ENCODE assay signal across 26 cellular contexts in genomic region chr1:2030076-2030870, GRCh38. TPM values are rescaled to one million over a fixed set of nuclear protein-coding genes. Genes with fewer than 3 reads are reported as not detected.
DNase-seq lines count a peak whose midpoint lies in the region; ATAC-seq, FAIRE-seq and TF ChIP-seq lines count a peak whose summit lies in the region.
"Had no signal": no experiment of that assay in that cellular context is flagged by ENCODE, and none has a peak within 500 bp of the region (broad histone marks: within the 10 kb centered on the region; RNA-seq: fewer than 3 reads in every experiment).

No MANE protein-coding gene starts in this region.

- TF ChIP-seq POLR2A in HepG2 (IDR thresholded peaks at IDR 0.05; ENCODE audit: insufficient read depth in 1 of 2, low read depth in 2 of 2, low read length in 2 of 2) = no peak
- TF ChIP-seq POLR2A in right lobe of liver (IDR thresholded peaks at IDR 0.05) = no peak

- no TSS peak for BruUV-seq in HepG2 (replicated peaks; lab: Mats Ljungman, UMichigan)

- H3K4me3 ChIP-seq in HepG2 (replicated peaks in 1 of 3; ENCODE audit: insufficient read depth in 1 of 3, low read depth in 2 of 3, low read length in 3 of 3) = no peak overlapping the region
- H3K4me3 ChIP-seq in right lobe of liver = no peak overlapping the region
- H3K4me3 ChIP-seq: GM23338 had no signal

- H3K27ac Mint-ChIP-seq in glutamatergic neuron (ENCODE audit: unreplicated experiment) = no peak overlapping the region
- peak overlapping the region; percentile 50 for H3K27ac Mint-ChIP-seq in neural crest cell (ENCODE audit: unreplicated experiment)
- H3K27ac Mint-ChIP-seq: CD4-positive, alpha-beta T cell; GM23338; HFFc6 had no signal

- H3K4me2 ChIP-seq in HepG2 (ENCODE audit: low read depth, low read length) = no peak overlapping the region
- H3K4me2 ChIP-seq: GM23338 had no signal

- H4K20me1 ChIP-seq in HepG2 (ENCODE audit: insufficient read depth, low read length) = no peaks in the 10 kb centered on the region

- H3K9me3 ChIP-seq in HepG2 (ENCODE audit: low read length) (no peaks in the 10 kb centered on the region), right lobe of liver (no peaks in the 10 kb centered on the region)
- H3K9me3 ChIP-seq: Caco-2 had no signal

- TF ChIP-seq EP300 in HepG2 (IDR thresholded peaks at IDR 0.05; ENCODE audit: low read depth in 2 of 2, low read length in 2 of 2) (no peak), HepG2 (CRISPR knock-in tag; IDR thresholded peaks at IDR 0.05; ENCODE audit: borderline replicate concordance) (no peak)

- in situ Hi-C loops in HepG2 (cut with HindIII; ENCODE audit: extremely low pct_ligation_motif_present, low pct_unique_long_range_greater_than_20kb) = no loop called here

- H3K36me3 ChIP-seq in HepG2 (replicated peaks in 1 of 2; ENCODE audit: control insufficient read depth in 1 of 2, insufficient read depth in 2 of 2, low read length in 2 of 2) = no peaks in the 10 kb centered on the region
- no peaks in the 10 kb centered on the region for H3K36me3 ChIP-seq in right lobe of liver

- H3K9ac ChIP-seq in HepG2 (ENCODE audit: insufficient read depth, low read depth, low read length) = no peak overlapping the region

- H3K9me3 Mint-ChIP-seq in glutamatergic neuron (ENCODE audit: unreplicated experiment) = peaks cover 1% of the 10 kb centered on the region
- no peaks in the 10 kb centered on the region for H3K9me3 Mint-ChIP-seq in neural crest cell
- H3K9me3 Mint-ChIP-seq: CD4-positive, alpha-beta T cell; GM23338; HFFc6; IgD-negative memory B cell had no signal

- 29% methylated on average over 11 of the region's 42 CpGs for WGBS in HepG2 (ENCODE audit: low lambda C conversion rate)
- 59% methylated on average over 2 of the region's 42 CpGs for WGBS in right lobe of liver (ENCODE audit: insufficient coverage, low coverage, low lambda C conversion rate, missing lambda C conversion rate)

- H3K4me1 Mint-ChIP-seq in glutamatergic neuron (ENCODE audit: low read depth, unreplicated experiment) (no peaks in the 10 kb centered on the region), neural crest cell (peaks cover 8% of the 10 kb centered on the region)

- intact Hi-C loops in HepG2 (cut with micrococcal nuclease; ENCODE audit: unreplicated experiment) = no loop called here
- intact Hi-C loops in right lobe of liver (cut with DNase I) = no loop called here

- CTCF ChIA-PET in HepG2 (lab: Yijun Ruan, JAX; ENCODE audit: low intra/inter-chr PET ratio, low total read pairs) = no interaction called here

- TF ChIP-seq RAD21 in HepG2 (CRISPR knock-in tag; IDR thresholded peaks at IDR 0.05) = no peak

- POLR2A ChIA-PET in HepG2 (lab: Yijun Ruan, JAX) = interaction anchor here (1.5 kb wide), 1 partner anchor 89 kb away, joined by 3 read pairs; no protein-coding TSS in a partner anchor

- DNase-seq in HepG2 (ENCODE audit: low spot score) = no peak
- DNase-seq in right lobe of liver = no peak
- peak; percentile 15 for DNase-seq in glutamatergic neuron
- no peak for DNase-seq in neural crest cell (ENCODE audit: low read depth, low spot score)
- no peak for DNase-seq in NCI-H748 (lab: John Stamatoyannopoulos, UW; ENCODE audit: unreplicated experiment)
- no peak for DNase-seq in ecto neural progenitor cell (ENCODE audit: low spot score)
- DNase-seq in NCI-H82 (lab: John Stamatoyannopoulos, UW) = no peak
- DNase-seq: 8988T; Caco-2; CD4-positive, alpha-beta T cell; DND-41; EL; HCEC 1CT; HFFc6; KG1 had no signal

- no peaks in the 10 kb centered on the region for H3K79me2 ChIP-seq in HepG2 (ENCODE audit: insufficient read depth, low read length)

- no peak overlapping the region for H2AFZ ChIP-seq in HepG2 (ENCODE audit: low read length)
- H2AFZ ChIP-seq: GM23338 had no signal

- peaks cover 5% of the 10 kb centered on the region for H3K27me3 Mint-ChIP-seq in glutamatergic neuron (ENCODE audit: unreplicated experiment)
- H3K27me3 Mint-ChIP-seq in neural crest cell (ENCODE audit: low read depth) = no peaks in the 10 kb centered on the region

- H3K4me1 ChIP-seq in HepG2 (ENCODE audit: insufficient read depth, low read length) (peaks cover 16% of the 10 kb centered on the region; the same call in 1 of the 2 replicates), right lobe of liver (no peaks in the 10 kb centered on the region)
- H3K4me1 ChIP-seq: Caco-2 had no signal

- H3K36me3 Mint-ChIP-seq in glutamatergic neuron (ENCODE audit: unreplicated experiment) = no peaks in the 10 kb centered on the region
- H3K36me3 Mint-ChIP-seq in neural crest cell (ENCODE audit: low read depth) = no peaks in the 10 kb centered on the region
- H3K36me3 Mint-ChIP-seq: IgD-negative memory B cell had no signal

- H3K27ac ChIP-seq in HepG2 (ENCODE audit: extremely low read length, insufficient read depth, low read length) (no peak overlapping the region), right lobe of liver (no peak overlapping the region)
- H3K27ac ChIP-seq: C4-2B, HL-60 had no signal

- FAIRE-seq in HepG2 (lab: Jason Lieb, UNC) = no peak
- FAIRE-seq: D721Med, G401.6, GM12891, H54 had no signal

- H3K27me3 ChIP-seq in HepG2 (ENCODE audit: control insufficient read depth in 1 of 2, insufficient read depth in 2 of 2, low read length in 2 of 2) = peaks cover 31 to 82% of the 10 kb centered on the region in 2 experiments
- H3K27me3 ChIP-seq in right lobe of liver = no peaks in the 10 kb centered on the region

- no peak overlapping the region for H3K4me3 Mint-ChIP-seq in glutamatergic neuron (ENCODE audit: unreplicated experiment)
- H3K4me3 Mint-ChIP-seq in neural crest cell = no peak overlapping the region
- H3K4me3 Mint-ChIP-seq: CD4-positive, alpha-beta T cell; GM23338; HFFc6 had no signal

- ATAC-seq in HepG2 (no peak), right lobe of liver (no peak)
- ATAC-seq: GM23338 had no signal

- TF ChIP-seq CTCF in HepG2 (CRISPR knock-in tag; IDR thresholded peaks at IDR 0.05) = no peak
- TF ChIP-seq CTCF in right lobe of liver (IDR thresholded peaks at IDR 0.05) = no peak
- TF ChIP-seq CTCF in glutamatergic neuron (IDR thresholded peaks at IDR 0.05; ENCODE audit: partially characterized antibody, unreplicated experiment) = no peak
- no peak for TF ChIP-seq CTCF in neural crest cell (conservative IDR thresholded peaks at IDR 0.05)

RNA-seq across cellular contexts. Expression of gene GABRD, which starts 11.1 kb away (rescaled TPM):
- not detected in 2 replicates for total RNA-seq in HepG2 (2016; rRNA removed; fragmentation: Illumina TruSeq; extraction: Trizol)
- total RNA-seq in HepG2 (2016; cell fraction: cytosol; rRNA removed; fragmentation: Illumina TruSeq; extraction: Trizol; ENCODE audit: low read depth) = not detected in 2 replicates
- not detected in 2 replicates for total RNA-seq in HepG2 (2016; cell fraction: insoluble cytoplasmic fraction; rRNA removed; fragmentation: Illumina TruSeq; extraction: Trizol)
- total RNA-seq in HepG2 (2016; cell fraction: membrane; rRNA removed; fragmentation: Illumina TruSeq; extraction: Trizol) = not detected in 2 replicates
- not detected in 2 replicates for total RNA-seq in HepG2 (2016; cell fraction: nucleus; rRNA removed; fragmentation: Illumina TruSeq; extraction: Trizol)
- 0.22 TPM in 1 of 2 replicates, not detected in the other for polyA plus RNA-seq in HepG2 (2011; rRNA removed)
- 0.09 TPM in 1 of 2 replicates, not detected in the other for polyA plus RNA-seq in HepG2 (2011; cell fraction: cytosol; rRNA removed)
- 0.08 TPM in 1 of 2 replicates, not detected in the other for polyA plus RNA-seq in HepG2 (2011; cell fraction: nucleus; rRNA removed)
- polyA plus RNA-seq in HepG2 (2012) = not detected in 2 replicates
- not detected in 2 replicates for polyA plus RNA-seq in HepG2 (2016; cell fraction: cytosol; fragmentation: Illumina TruSeq; extraction: Trizol; ENCODE audit: low read depth)
- not detected in 2 replicates for polyA plus RNA-seq in HepG2 (2016; cell fraction: insoluble cytoplasmic fraction; fragmentation: Illumina TruSeq; extraction: Trizol; ENCODE audit: low read depth)
- not detected in 2 replicates for polyA plus RNA-seq in HepG2 (2016; cell fraction: membrane; fragmentation: Illumina TruSeq; extraction: Trizol; ENCODE audit: low read depth)
- polyA plus RNA-seq in HepG2 (2016; cell fraction: nucleus; fragmentation: Illumina TruSeq; extraction: Trizol; ENCODE audit: insufficient read depth, low read depth) = not detected in 2 replicates
- 0.51 TPM in 1 of 2 replicates, not detected in the other for polyA minus RNA-seq in HepG2 (2011; rRNA and poly(A)+ RNA removed; ENCODE audit: low replicate concordance)
- polyA minus RNA-seq in HepG2 (2011; cell fraction: cytosol; rRNA and poly(A)+ RNA removed) = not detected in 2 replicates
- not detected in 2 replicates for polyA minus RNA-seq in HepG2 (2011; cell fraction: nucleus; rRNA and poly(A)+ RNA removed)
- total RNA-seq in right lobe of liver = under 1 TPM in 1 of 6 experiments, not detected in 5; 0.55 TPM
- total RNA-seq in glutamatergic neuron (ENCODE audit: unreplicated experiment) = 2.5 TPM
- 0.18 and 0.54 TPM in 2 replicates for total RNA-seq in neural crest cell
- total RNA-seq: A673, HFFc6, HT1080 had no signal
- polyA plus RNA-seq: AG04450, IgD-negative memory B cell had no signal

RNA-seq across cellular contexts. Expression of gene PRKCZ, which starts 19.9 kb away (rescaled TPM):
- total RNA-seq in HepG2 (2016; rRNA removed; fragmentation: Illumina TruSeq; extraction: Trizol) (21.9 and 34.7 TPM in 2 replicates), right lobe of liver (10 to 100 TPM; 10.3 to 20.1 (median 15.8) TPM), glutamatergic neuron (ENCODE audit: unreplicated experiment) (120 TPM), neural crest cell (8.6 and 10.6 TPM in 2 replicates)
- 25.5 and 28.3 TPM in 2 replicates for total RNA-seq in HepG2 (2016; cell fraction: cytosol; rRNA removed; fragmentation: Illumina TruSeq; extraction: Trizol; ENCODE audit: low read depth)
- total RNA-seq in HepG2 (2016; cell fraction: insoluble cytoplasmic fraction; rRNA removed; fragmentation: Illumina TruSeq; extraction: Trizol) = 20.0 and 36.5 TPM in 2 replicates
- 37.0 and 42.3 TPM in 2 replicates for total RNA-seq in HepG2 (2016; cell fraction: membrane; rRNA removed; fragmentation: Illumina TruSeq; extraction: Trizol)
- total RNA-seq in HepG2 (2016; cell fraction: nucleus; rRNA removed; fragmentation: Illumina TruSeq; extraction: Trizol) = 30.0 and 34.9 TPM in 2 replicates
- 85.2 and 85.8 TPM in 2 replicates for polyA plus RNA-seq in HepG2 (2011; rRNA removed)
- 52.8 and 75.3 TPM in 2 replicates for polyA plus RNA-seq in HepG2 (2011; cell fraction: cytosol; rRNA removed)
- 132 and 197 TPM in 2 replicates for polyA plus RNA-seq in HepG2 (2011; cell fraction: nucleus; rRNA removed)
- polyA plus RNA-seq in HepG2 (2012) = 47.5 and 47.9 TPM in 2 replicates
- 23.5 and 27.3 TPM in 2 replicates for polyA plus RNA-seq in HepG2 (2016; cell fraction: cytosol; fragmentation: Illumina TruSeq; extraction: Trizol; ENCODE audit: low read depth)
- polyA plus RNA-seq in HepG2 (2016; cell fraction: insoluble cytoplasmic fraction; fragmentation: Illumina TruSeq; extraction: Trizol; ENCODE audit: low read depth) = 26.8 and 34.6 TPM in 2 replicates
- polyA plus RNA-seq in HepG2 (2016; cell fraction: membrane; fragmentation: Illumina TruSeq; extraction: Trizol; ENCODE audit: low read depth) = 39.3 and 40.3 TPM in 2 replicates
- 76.9 and 79.5 TPM in 2 replicates for polyA plus RNA-seq in HepG2 (2016; cell fraction: nucleus; fragmentation: Illumina TruSeq; extraction: Trizol; ENCODE audit: insufficient read depth, low read depth)
- polyA minus RNA-seq in HepG2 (2011; rRNA and poly(A)+ RNA removed; ENCODE audit: low replicate concordance) = 29.4 and 69.2 TPM in 2 replicates
- 14.4 and 24.4 TPM in 2 replicates for polyA minus RNA-seq in HepG2 (2011; cell fraction: cytosol; rRNA and poly(A)+ RNA removed)
- 41.4 and 57.0 TPM in 2 replicates for polyA minus RNA-seq in HepG2 (2011; cell fraction: nucleus; rRNA and poly(A)+ RNA removed)
- total RNA-seq: HT1080 had no signal

RNA-seq across cellular contexts. Expression of gene CFAP74, which starts 26.7 kb away (rescaled TPM):
- total RNA-seq in HepG2 (2016; rRNA removed; fragmentation: Illumina TruSeq; extraction: Trizol) = 0.27 TPM in 1 of 2 replicates, not detected in the other
- 0.09 TPM in 1 of 2 replicates, not detected in the other for total RNA-seq in HepG2 (2016; cell fraction: cytosol; rRNA removed; fragmentation: Illumina TruSeq; extraction: Trizol; ENCODE audit: low read depth)
- 0.09 and 0.10 TPM in 2 replicates for total RNA-seq in HepG2 (2016; cell fraction: insoluble cytoplasmic fraction; rRNA removed; fragmentation: Illumina TruSeq; extraction: Trizol)
- total RNA-seq in HepG2 (2016; cell fraction: membrane; rRNA removed; fragmentation: Illumina TruSeq; extraction: Trizol) = 0.07 and 0.09 TPM in 2 replicates
- total RNA-seq in HepG2 (2016; cell fraction: nucleus; rRNA removed; fragmentation: Illumina TruSeq; extraction: Trizol) = 0.28 and 0.66 TPM in 2 replicates
- 0.57 and 0.62 TPM in 2 replicates for polyA plus RNA-seq in HepG2 (2011; rRNA removed)
- 0.13 TPM in 2 replicates for polyA plus RNA-seq in HepG2 (2011; cell fraction: cytosol; rRNA removed)
- polyA plus RNA-seq in HepG2 (2011; cell fraction: nucleus; rRNA removed) = 4.1 and 5.0 TPM in 2 replicates
- 0.67 and 2.1 TPM in 2 replicates for polyA plus RNA-seq in HepG2 (2012)
- 0.05 TPM in 1 of 2 replicates, not detected in the other for polyA plus RNA-seq in HepG2 (2016; cell fraction: cytosol; fragmentation: Illumina TruSeq; extraction: Trizol; ENCODE audit: low read depth)
- 0.08 and 0.10 TPM in 2 replicates for polyA plus RNA-seq in HepG2 (2016; cell fraction: insoluble cytoplasmic fraction; fragmentation: Illumina TruSeq; extraction: Trizol; ENCODE audit: low read depth)
- polyA plus RNA-seq in HepG2 (2016; cell fraction: membrane; fragmentation: Illumina TruSeq; extraction: Trizol; ENCODE audit: low read depth) = 0.11 TPM in 1 of 2 replicates, not detected in the other
- polyA plus RNA-seq in HepG2 (2016; cell fraction: nucleus; fragmentation: Illumina TruSeq; extraction: Trizol; ENCODE audit: insufficient read depth, low read depth) = 0.48 and 0.64 TPM in 2 replicates
- polyA minus RNA-seq in HepG2 (2011; rRNA and poly(A)+ RNA removed; ENCODE audit: low replicate concordance) = 0.56 TPM in 1 of 2 replicates, not detected in the other
- 0.20 TPM in 1 of 2 replicates, not detected in the other for polyA minus RNA-seq in HepG2 (2011; cell fraction: cytosol; rRNA and poly(A)+ RNA removed)
- polyA minus RNA-seq in HepG2 (2011; cell fraction: nucleus; rRNA and poly(A)+ RNA removed) = 0.77 and 0.99 TPM in 2 replicates
- 1 to 10 TPM in 2 of 6 experiments, under 1 TPM in 3, not detected in 1; 0.16 to 3.5 (median 0.32) TPM for total RNA-seq in right lobe of liver
- not detected for total RNA-seq in glutamatergic neuron (ENCODE audit: unreplicated experiment)
- total RNA-seq in neural crest cell = 0.12 and 0.32 TPM in 2 replicates
- total RNA-seq: A673; Caco-2; CD4-positive, alpha-beta T cell; GM23338; HFFc6; HT1080 had no signal
- polyA plus RNA-seq: AG04450, IgD-negative memory B cell had no signal
